ENCODE assay signal across 3 cellular contexts in genomic region chr13:77522444-77522843, GRCh38.
TF ChIP-seq lines count a peak whose summit lies in the region.

No MANE protein-coding gene starts in this region.

TF ChIP-seq in SK-N-SH, 30 proteins besides CTCF, POLR2A, EP300 and RAD21:
- TF ChIP-seq RXRA (IDR thresholded peaks at IDR 0.05; ENCODE audit: borderline replicate concordance, low read depth) (no peak), ZBTB33 (IDR thresholded peaks at IDR 0.05; ENCODE audit: borderline replicate concordance, low read depth) (no peak), MXI1 (IDR thresholded peaks at IDR 0.05; ENCODE audit: low read depth, low read length) (no peak), CHD2 (IDR thresholded peaks at IDR 0.05; ENCODE audit: low read length, partially characterized antibody) (no peak), RCOR1 (IDR thresholded peaks at IDR 0.05; ENCODE audit: low read length) (no peak), EZH2phosphoT487 (IDR thresholded peaks at IDR 0.05; ENCODE audit: borderline replicate concordance, low read depth) (no peak), TEAD4 (IDR thresholded peaks at IDR 0.05; ENCODE audit: borderline replicate concordance, insufficient read depth) (no peak), YY1 (IDR thresholded peaks at IDR 0.05; ENCODE audit: low read depth) (no peak), TAF1 (IDR thresholded peaks at IDR 0.05; ENCODE audit: borderline replicate concordance, low read depth, low read length) (no peak), MEF2A (IDR thresholded peaks at IDR 0.05; ENCODE audit: borderline replicate concordance, low read depth) (no peak), REST (IDR thresholded peaks at IDR 0.05; ENCODE audit: low read depth, low read length) (no peak), POLR2AphosphoS5 (IDR thresholded peaks at IDR 0.05; ENCODE audit: low read depth, low read length) (no peak), RFX5 (IDR thresholded peaks at IDR 0.05; ENCODE audit: low read length) (no peak), GABPA (IDR thresholded peaks at IDR 0.05; ENCODE audit: low read depth) (no peak), USF1 (IDR thresholded peaks at IDR 0.05; ENCODE audit: borderline replicate concordance, low read depth) (no peak), GATA2 (CRISPR knock-in tag; IDR thresholded peaks at IDR 0.05) (no peak)

TF ChIP-seq in SK-N-SH treated with all-trans-retinoic acid at 6 μM for 48 hours, 23 proteins besides CTCF, POLR2A, EP300 and RAD21:
- no peak for TF ChIP-seq PATZ1 (CRISPR knock-in tag; IDR thresholded peaks at IDR 0.05; ENCODE audit: borderline replicate concordance)

TF ChIP-seq in H1, 55 proteins besides CTCF, POLR2A, EP300 and RAD21:
- no peak for TF ChIP-seq MAX (IDR thresholded peaks at IDR 0.05)
- TF ChIP-seq CBX5 (IDR thresholded peaks at IDR 0.05; ENCODE audit: low read depth, low read length): no peak
- no peak for TF ChIP-seq SP1 (IDR thresholded peaks at IDR 0.05; ENCODE audit: low read depth, low read length)
- no peak for TF ChIP-seq SP4 (IDR thresholded peaks at IDR 0.05; ENCODE audit: low read length)
- no peak for TF ChIP-seq JUN (IDR thresholded peaks at IDR 0.05; ENCODE audit: low read depth, low read length)
- TF ChIP-seq TBP (IDR thresholded peaks at IDR 0.05; ENCODE audit: low read depth, low read length): no peak
- TF ChIP-seq EGR1 (IDR thresholded peaks at IDR 0.05; ENCODE audit: borderline replicate concordance, low read depth, low read length): no peak
- no peak for TF ChIP-seq GABPA (IDR thresholded peaks at IDR 0.05; ENCODE audit: borderline replicate concordance, insufficient read depth, low read length)
- no peak for TF ChIP-seq JUND (IDR thresholded peaks at IDR 0.05; ENCODE audit: low read length)
- TF ChIP-seq KDM4A (IDR thresholded peaks at IDR 0.05; ENCODE audit: low read depth, low read length, severe bottlenecking): no peak
- no peak for TF ChIP-seq RNF2 (IDR thresholded peaks at IDR 0.05; ENCODE audit: borderline replicate concordance, low read depth, low read length, missing control alignments, poor library complexity, severe bottlenecking)
- TF ChIP-seq BCL11A (IDR thresholded peaks at IDR 0.05; ENCODE audit: low read depth in 2 of 2, low read length in 2 of 2): no peak
